Comparison of ENCODE assay signal across 8 cellular contexts in the genomic region with DNA sequence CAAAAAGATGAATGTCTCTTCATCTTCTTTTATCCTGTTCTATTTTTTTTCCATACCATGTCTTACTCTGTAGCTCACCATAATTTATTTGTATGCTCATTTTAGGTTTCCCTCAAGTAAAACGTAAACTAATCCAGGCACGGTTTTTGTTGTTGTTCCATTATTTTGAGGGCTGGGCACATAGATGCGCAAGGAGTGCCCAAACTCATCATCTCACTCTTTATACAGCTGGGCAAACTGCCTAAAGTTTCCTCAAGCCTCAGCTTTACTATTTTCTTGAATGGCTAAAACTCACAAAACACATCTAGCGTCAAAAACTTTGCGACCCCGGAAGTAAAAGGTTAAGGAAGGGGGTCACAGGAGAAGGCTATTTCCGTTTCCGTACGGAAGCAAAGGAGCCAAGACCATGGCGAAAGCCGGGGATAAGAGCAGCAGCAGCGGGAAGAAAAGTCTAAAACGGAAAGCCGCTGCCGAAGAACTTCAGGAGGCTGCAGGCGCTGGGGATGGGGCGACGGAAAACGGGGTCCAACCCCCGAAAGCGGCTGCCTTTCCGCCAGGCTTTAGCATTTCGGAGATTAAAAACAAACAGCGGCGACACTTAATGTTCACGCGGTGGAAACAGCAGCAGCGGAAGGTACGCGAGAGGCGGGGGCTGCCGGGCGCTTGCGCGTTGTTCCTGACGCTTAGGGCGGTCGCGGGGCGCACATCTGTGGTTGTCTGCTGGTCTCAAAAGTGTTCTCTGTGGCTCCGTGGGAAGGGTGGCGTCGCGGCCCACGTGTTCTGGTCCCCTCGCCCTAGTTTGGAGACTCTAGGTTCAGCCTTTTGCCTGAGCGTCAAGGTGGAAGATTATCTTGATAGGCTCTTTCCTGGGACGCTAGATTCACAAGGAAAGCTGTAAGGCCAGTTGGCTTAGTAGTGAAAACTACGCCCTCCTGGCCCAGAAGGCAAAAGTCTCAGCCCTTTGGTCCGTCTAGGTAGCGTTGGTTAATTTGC. TPM values are rescaled to one million over a fixed set of nuclear protein-coding genes. Genes with fewer than 3 reads are reported as not detected.
DNase-seq lines count a peak whose midpoint lies in the region; ATAC-seq and TF ChIP-seq lines count a peak whose summit lies in the region.

A gene with protein sequence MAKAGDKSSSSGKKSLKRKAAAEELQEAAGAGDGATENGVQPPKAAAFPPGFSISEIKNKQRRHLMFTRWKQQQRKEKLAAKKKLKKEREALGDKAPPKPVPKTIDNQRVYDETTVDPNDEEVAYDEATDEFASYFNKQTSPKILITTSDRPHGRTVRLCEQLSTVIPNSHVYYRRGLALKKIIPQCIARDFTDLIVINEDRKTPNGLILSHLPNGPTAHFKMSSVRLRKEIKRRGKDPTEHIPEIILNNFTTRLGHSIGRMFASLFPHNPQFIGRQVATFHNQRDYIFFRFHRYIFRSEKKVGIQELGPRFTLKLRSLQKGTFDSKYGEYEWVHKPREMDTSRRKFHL (plus strand): TSS at position 391 of the 993 bp plus-strand sequence. CDS start 16 bp downstream, at position 407.

- H3K27ac Mint-ChIP-seq in activated CD4-positive, alpha-beta T cell treated with anti-CD3 and anti-CD28 coated beads, Interleukin-2, amount 10 ng/mL, durations not matched to agents 24 days and 14 days = peak within 1 kb of the TSS; percentile 97

- peak within 1 kb of the TSS; percentile 70 to 84 for H3K27ac ChIP-seq in coronary artery

- H3K9me3 ChIP-seq in BE2C = no peaks in the 10 kb centered on the region

- peak within 1 kb of the TSS; percentile 96 for H3K4me3 Mint-ChIP-seq in activated CD4-positive, alpha-beta T cell treated with anti-CD3 and anti-CD28 coated beads, Interleukin-2, amount 10 ng/mL, durations not matched to agents 24 days and 14 days

- H3K36me3 ChIP-seq in BE2C = no peaks in the 10 kb centered on the region; the same call in 1 of the 2 replicates

- intact Hi-C loops in activated CD4-positive, alpha-beta T cell treated with anti-CD3 and anti-CD28 coated beads, Interleukin-2, amount 10 ng/mL, durations not matched to agents 24 days and 14 days (cut with micrococcal nuclease) = loop anchor here (1.0 to 5.0 kb wide), 5 partner anchors 27 to 211 kb away; a partner anchor contains a TSS

- H3K9me3 Mint-ChIP-seq in activated CD4-positive, alpha-beta T cell treated with anti-CD3 and anti-CD28 coated beads, Interleukin-2, amount 10 ng/mL, durations not matched to agents 24 days and 14 days = peaks cover 15% of the 10 kb centered on the region

- H3K4me3 ChIP-seq in BE2C (ENCODE audit: low read depth, low read length) = peak within 1 kb of the TSS; percentile 84
- H3K4me3 ChIP-seq in coronary artery = peak within 1 kb of the TSS; percentile 86

- H3K4me1 ChIP-seq in BE2C = no peaks in the 10 kb centered on the region

- H3K36me3 Mint-ChIP-seq in activated CD4-positive, alpha-beta T cell treated with anti-CD3 and anti-CD28 coated beads, Interleukin-2, amount 10 ng/mL, durations not matched to agents 24 days and 14 days (ENCODE audit: low read depth) = peaks cover 33% of the 10 kb centered on the region

- no peaks in the 10 kb centered on the region for H3K27me3 ChIP-seq in BE2C

- peak; percentile 86 for TF ChIP-seq POLR2A in GM19193 (IDR thresholded peaks at IDR 0.05; ENCODE audit: extremely low read depth, insufficient read depth, insufficient read length)

- peak; percentile 93 for ATAC-seq in HG03439 (IDR thresholded peaks at IDR 0.05; ENCODE audit: unreplicated experiment)

- no peak for TF ChIP-seq CTCF in BE2C (IDR thresholded peaks at IDR 0.05; ENCODE audit: low read depth, low read length)
- no peak for TF ChIP-seq CTCF in coronary artery (IDR thresholded peaks at IDR 0.05)

- peak; percentile 52 for DNase-seq in BE2C
- peak; percentile 79 for DNase-seq in NCI-H510A (lab: John Stamatoyannopoulos, UW)
- DNase-seq in activated CD4-positive, alpha-beta T cell treated with anti-CD3 and anti-CD28 coated beads, Interleukin-2, amount 10 ng/mL, durations not matched to agents 24 days and 14 days = peak; percentile 93
- DNase-seq in coronary artery (ENCODE audit: low spot score) = peak; percentile 81
- peak; percentile 94 for DNase-seq in left kidney (ENCODE audit: low read depth, low spot score)
- DNase-seq in stimulated activated CD4-positive, alpha-beta T cell treated with anti-CD3 and anti-CD28 coated beads, Interleukin-1b, Interleukin-23, amount 100 ng/mL, for 48 hours = peak; percentile 79

- peaks cover 26% of the 10 kb centered on the region for H3K4me1 Mint-ChIP-seq in activated CD4-positive, alpha-beta T cell treated with anti-CD3 and anti-CD28 coated beads, Interleukin-2, amount 10 ng/mL, durations not matched to agents 24 days and 14 days

- peaks cover 20% of the 10 kb centered on the region for H3K27me3 Mint-ChIP-seq in activated CD4-positive, alpha-beta T cell treated with anti-CD3 and anti-CD28 coated beads, Interleukin-2, amount 10 ng/mL, durations not matched to agents 24 days and 14 days

RNA-seq across cellular contexts. Expression of the gene that starts here (rescaled TPM):
- 49.7 TPM for polyA plus RNA-seq in BE2C (2012; ENCODE audit: insufficient read depth, insufficient read length, low read depth)
- 63.3 and 64.4 TPM in 2 replicates for total RNA-seq in activated CD4-positive, alpha-beta T cell treated with anti-CD3 and anti-CD28 coated beads, Interleukin-2, amount 10 ng/mL, durations not matched to agents 24 days and 14 days

Comparison
In these comparisons a context has a peak if more than half of its experiments do, and no peak if none do; other contexts are left out.
1. Peak in every context shown above with its lines: DNase-seq, ATAC-seq, H3K4me3 ChIP-seq and H3K27ac ChIP-seq.